Comparison of ENCODE assay signal across 1 cellular context in genomic region chr9:122095010-122095767, GRCh38.
TF ChIP-seq lines count a peak whose summit lies in the region.

No MANE protein-coding gene starts in this region.

TF ChIP-seq in K562, 482 proteins besides CTCF, POLR2A, EP300 and RAD21 (continued from another document):
- TF ChIP-seq ZNF165 (CRISPR knock-in tag; IDR thresholded peaks at IDR 0.05; ENCODE audit: borderline replicate concordance) (no peak), EHMT2 (IDR thresholded peaks at IDR 0.05) (peak; percentile 94), PHF21A (IDR thresholded peaks at IDR 0.05; ENCODE audit: borderline replicate concordance, low read depth) (no peak), PATZ1 (CRISPR knock-in tag; IDR thresholded peaks at IDR 0.05; ENCODE audit: borderline replicate concordance) (no peak), HMG20B (CRISPR knock-in tag; IDR thresholded peaks at IDR 0.05) (no peak), GTF2E2 (tag; IDR thresholded peaks at IDR 0.05) (no peak), MLLT1 (IDR thresholded peaks at IDR 0.05) (no peak), CBX1 (IDR thresholded peaks at IDR 0.05; ENCODE audit: low read depth) (no peak), USF2 (CRISPR knock-in tag; IDR thresholded peaks at IDR 0.05) (no peak), CLOCK (CRISPR knock-in tag; IDR thresholded peaks at IDR 0.05; ENCODE audit: borderline replicate concordance) (no peak), PTRF (tag; IDR thresholded peaks at IDR 0.05) (no peak), ZBTB7A (IDR thresholded peaks at IDR 0.05; ENCODE audit: borderline replicate concordance, control insufficient read depth, low read depth, low read length) (no peak), FOXJ3 (CRISPR knock-in tag; IDR thresholded peaks at IDR 0.05) (no peak), ZNF318 (IDR thresholded peaks at IDR 0.05; ENCODE audit: borderline replicate concordance in 1 of 2, low read depth in 1 of 2) (no peak), ZNF384 (IDR thresholded peaks at IDR 0.05; ENCODE audit: low read depth, low read length) (0 out of 2 replicates have a peak, but pooled peaks have one; percentile 8), SREBF2 (CRISPR knock-in tag; IDR thresholded peaks at IDR 0.05) (no peak), BDP1 (IDR thresholded peaks at IDR 0.05; ENCODE audit: insufficient read depth, insufficient read length) (no peak), SMARCC2 (IDR thresholded peaks at IDR 0.05; ENCODE audit: low read depth) (no peak), NRF1 (conservative IDR thresholded peaks at IDR 0.05 in 1 of 2, IDR thresholded peaks at IDR 0.05 in 1 of 2) (no peak), ZNF444 (CRISPR knock-in tag; IDR thresholded peaks at IDR 0.05) (no peak), ATF4 (CRISPR knock-in tag; IDR thresholded peaks at IDR 0.05) (0 out of 2 replicates have a peak, but pooled peaks have one; percentile 22), PCBP2 (IDR thresholded peaks at IDR 0.05; ENCODE audit: low read depth, low read length, poor library complexity, severe bottlenecking) (no peak)
- TF ChIP-seq, protein P1, sequence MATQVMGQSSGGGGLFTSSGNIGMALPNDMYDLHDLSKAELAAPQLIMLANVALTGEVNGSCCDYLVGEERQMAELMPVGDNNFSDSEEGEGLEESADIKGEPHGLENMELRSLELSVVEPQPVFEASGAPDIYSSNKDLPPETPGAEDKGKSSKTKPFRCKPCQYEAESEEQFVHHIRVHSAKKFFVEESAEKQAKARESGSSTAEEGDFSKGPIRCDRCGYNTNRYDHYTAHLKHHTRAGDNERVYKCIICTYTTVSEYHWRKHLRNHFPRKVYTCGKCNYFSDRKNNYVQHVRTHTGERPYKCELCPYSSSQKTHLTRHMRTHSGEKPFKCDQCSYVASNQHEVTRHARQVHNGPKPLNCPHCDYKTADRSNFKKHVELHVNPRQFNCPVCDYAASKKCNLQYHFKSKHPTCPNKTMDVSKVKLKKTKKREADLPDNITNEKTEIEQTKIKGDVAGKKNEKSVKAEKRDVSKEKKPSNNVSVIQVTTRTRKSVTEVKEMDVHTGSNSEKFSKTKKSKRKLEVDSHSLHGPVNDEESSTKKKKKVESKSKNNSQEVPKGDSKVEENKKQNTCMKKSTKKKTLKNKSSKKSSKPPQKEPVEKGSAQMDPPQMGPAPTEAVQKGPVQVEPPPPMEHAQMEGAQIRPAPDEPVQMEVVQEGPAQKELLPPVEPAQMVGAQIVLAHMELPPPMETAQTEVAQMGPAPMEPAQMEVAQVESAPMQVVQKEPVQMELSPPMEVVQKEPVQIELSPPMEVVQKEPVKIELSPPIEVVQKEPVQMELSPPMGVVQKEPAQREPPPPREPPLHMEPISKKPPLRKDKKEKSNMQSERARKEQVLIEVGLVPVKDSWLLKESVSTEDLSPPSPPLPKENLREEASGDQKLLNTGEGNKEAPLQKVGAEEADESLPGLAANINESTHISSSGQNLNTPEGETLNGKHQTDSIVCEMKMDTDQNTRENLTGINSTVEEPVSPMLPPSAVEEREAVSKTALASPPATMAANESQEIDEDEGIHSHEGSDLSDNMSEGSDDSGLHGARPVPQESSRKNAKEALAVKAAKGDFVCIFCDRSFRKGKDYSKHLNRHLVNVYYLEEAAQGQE (CRISPR knock-in tag; IDR thresholded peaks at IDR 0.05; ENCODE audit: low read depth): peak; percentile 92
- TF ChIP-seq, protein P2, sequence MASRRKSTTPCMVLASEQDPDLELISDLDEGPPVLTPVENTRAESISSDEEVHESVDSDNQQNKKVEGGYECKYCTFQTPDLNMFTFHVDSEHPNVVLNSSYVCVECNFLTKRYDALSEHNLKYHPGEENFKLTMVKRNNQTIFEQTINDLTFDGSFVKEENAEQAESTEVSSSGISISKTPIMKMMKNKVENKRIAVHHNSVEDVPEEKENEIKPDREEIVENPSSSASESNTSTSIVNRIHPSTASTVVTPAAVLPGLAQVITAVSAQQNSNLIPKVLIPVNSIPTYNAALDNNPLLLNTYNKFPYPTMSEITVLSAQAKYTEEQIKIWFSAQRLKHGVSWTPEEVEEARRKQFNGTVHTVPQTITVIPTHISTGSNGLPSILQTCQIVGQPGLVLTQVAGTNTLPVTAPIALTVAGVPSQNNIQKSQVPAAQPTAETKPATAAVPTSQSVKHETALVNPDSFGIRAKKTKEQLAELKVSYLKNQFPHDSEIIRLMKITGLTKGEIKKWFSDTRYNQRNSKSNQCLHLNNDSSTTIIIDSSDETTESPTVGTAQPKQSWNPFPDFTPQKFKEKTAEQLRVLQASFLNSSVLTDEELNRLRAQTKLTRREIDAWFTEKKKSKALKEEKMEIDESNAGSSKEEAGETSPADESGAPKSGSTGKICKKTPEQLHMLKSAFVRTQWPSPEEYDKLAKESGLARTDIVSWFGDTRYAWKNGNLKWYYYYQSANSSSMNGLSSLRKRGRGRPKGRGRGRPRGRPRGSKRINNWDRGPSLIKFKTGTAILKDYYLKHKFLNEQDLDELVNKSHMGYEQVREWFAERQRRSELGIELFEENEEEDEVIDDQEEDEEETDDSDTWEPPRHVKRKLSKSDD (conservative IDR thresholded peaks at IDR 0.05; ENCODE audit: low read length): no peak
TF ChIP-seq in K562: peak in this region for 17.
